ENCODE assay signal across 1 cellular context in the genomic region with DNA sequence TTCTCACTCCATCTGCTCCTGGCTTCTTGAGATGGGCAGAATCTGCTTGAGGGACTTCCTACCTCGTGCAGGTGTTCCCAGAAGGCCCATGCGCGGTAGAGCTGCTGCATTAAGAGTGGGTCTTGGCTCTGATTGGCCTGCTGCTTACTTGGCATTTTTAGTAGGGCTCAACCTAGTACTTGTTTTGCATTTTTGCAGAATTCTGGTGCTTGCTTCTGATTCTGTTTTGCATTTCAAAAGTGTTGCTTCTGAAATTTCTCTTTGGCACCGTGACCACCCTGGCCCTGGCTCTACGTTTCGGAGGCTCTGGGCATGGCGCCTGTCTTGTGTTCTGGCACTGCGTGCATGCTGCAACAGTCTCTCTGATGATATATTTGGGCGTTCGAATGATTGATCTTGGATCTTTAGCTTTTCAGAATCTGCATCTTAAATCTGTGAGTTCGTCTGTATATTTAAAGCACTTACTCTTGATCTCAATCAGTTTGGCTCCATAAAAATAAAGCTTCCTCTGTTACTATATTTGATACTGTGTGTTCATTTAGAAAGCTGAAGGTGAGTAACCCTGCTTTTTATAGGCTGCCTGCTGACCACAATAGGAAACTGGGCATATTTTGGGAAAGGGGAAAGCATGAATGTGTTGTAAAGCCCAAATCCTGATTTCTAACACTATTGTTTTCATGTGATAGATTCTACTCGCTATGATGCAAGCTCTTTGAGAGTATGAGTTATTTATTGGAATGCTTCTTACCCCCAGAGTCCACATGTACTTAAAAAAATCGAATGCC.
TF ChIP-seq lines count a peak whose summit lies in the region.

No MANE protein-coding gene starts in this region.

TF ChIP-seq in HepG2, 621 proteins besides CTCF, POLR2A, EP300 and RAD21:
- TF ChIP-seq MAFF (IDR thresholded peaks at IDR 0.05; ENCODE audit: low read depth, low read length) (peak; percentile 64), MAFK (conservative IDR thresholded peaks at IDR 0.05 in 1 of 2, IDR thresholded peaks at IDR 0.05 in 1 of 2; ENCODE audit: low read length in 2 of 2) (peak; percentile 56 to 60), ZNF772 (CRISPR knock-in tag; IDR thresholded peaks at IDR 0.05) (no peak), ONECUT2 (CRISPR knock-in tag; IDR thresholded peaks at IDR 0.05) (no peak)
- TF ChIP-seq, protein P1, sequence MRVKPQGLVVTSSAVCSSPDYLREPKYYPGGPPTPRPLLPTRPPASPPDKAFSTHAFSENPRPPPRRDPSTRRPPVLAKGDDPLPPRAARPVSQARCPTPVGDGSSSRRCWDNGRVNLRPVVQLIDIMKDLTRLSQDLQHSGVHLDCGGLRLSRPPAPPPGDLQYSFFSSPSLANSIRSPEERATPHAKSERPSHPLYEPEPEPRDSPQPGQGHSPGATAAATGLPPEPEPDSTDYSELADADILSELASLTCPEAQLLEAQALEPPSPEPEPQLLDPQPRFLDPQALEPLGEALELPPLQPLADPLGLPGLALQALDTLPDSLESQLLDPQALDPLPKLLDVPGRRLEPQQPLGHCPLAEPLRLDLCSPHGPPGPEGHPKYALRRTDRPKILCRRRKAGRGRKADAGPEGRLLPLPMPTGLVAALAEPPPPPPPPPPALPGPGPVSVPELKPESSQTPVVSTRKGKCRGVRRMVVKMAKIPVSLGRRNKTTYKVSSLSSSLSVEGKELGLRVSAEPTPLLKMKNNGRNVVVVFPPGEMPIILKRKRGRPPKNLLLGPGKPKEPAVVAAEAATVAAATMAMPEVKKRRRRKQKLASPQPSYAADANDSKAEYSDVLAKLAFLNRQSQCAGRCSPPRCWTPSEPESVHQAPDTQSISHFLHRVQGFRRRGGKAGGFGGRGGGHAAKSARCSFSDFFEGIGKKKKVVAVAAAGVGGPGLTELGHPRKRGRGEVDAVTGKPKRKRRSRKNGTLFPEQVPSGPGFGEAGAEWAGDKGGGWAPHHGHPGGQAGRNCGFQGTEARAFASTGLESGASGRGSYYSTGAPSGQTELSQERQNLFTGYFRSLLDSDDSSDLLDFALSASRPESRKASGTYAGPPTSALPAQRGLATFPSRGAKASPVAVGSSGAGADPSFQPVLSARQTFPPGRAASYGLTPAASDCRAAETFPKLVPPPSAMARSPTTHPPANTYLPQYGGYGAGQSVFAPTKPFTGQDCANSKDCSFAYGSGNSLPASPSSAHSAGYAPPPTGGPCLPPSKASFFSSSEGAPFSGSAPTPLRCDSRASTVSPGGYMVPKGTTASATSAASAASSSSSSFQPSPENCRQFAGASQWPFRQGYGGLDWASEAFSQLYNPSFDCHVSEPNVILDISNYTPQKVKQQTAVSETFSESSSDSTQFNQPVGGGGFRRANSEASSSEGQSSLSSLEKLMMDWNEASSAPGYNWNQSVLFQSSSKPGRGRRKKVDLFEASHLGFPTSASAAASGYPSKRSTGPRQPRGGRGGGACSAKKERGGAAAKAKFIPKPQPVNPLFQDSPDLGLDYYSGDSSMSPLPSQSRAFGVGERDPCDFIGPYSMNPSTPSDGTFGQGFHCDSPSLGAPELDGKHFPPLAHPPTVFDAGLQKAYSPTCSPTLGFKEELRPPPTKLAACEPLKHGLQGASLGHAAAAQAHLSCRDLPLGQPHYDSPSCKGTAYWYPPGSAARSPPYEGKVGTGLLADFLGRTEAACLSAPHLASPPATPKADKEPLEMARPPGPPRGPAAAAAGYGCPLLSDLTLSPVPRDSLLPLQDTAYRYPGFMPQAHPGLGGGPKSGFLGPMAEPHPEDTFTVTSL (CRISPR knock-in tag; IDR thresholded peaks at IDR 0.05; ENCODE audit: borderline replicate concordance), result no peak
- TF ChIP-seq, protein P2, sequence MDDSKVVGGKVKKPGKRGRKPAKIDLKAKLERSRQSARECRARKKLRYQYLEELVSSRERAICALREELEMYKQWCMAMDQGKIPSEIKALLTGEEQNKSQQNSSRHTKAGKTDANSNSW (CRISPR knock-in tag; IDR thresholded peaks at IDR 0.05; ENCODE audit: borderline replicate concordance), result no peak
- TF ChIP-seq, protein P3, sequence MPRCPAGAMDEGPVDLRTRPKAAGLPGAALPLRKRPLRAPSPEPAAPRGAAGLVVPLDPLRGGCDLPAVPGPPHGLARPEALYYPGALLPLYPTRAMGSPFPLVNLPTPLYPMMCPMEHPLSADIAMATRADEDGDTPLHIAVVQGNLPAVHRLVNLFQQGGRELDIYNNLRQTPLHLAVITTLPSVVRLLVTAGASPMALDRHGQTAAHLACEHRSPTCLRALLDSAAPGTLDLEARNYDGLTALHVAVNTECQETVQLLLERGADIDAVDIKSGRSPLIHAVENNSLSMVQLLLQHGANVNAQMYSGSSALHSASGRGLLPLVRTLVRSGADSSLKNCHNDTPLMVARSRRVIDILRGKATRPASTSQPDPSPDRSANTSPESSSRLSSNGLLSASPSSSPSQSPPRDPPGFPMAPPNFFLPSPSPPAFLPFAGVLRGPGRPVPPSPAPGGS (CRISPR knock-in tag; IDR thresholded peaks at IDR 0.05), result no peak
